ENCODE assay signal across 11 cellular contexts in the genomic region with DNA sequence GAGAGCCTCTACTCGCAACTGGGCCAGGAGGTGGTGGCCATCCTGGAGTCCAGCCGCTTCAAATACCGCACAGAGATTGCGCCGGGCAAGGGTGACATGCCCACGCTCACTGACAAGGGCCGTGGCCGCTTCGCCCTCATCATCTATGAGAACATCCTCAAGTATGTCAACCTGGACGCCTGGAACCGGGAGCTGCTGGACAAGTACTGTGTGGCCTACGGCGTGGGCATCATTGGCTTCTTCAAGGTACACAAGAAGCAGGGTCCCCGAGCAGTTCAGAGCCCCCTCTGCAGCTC.
"Had no signal": no experiment of that assay in that cellular context is flagged by ENCODE, and none has a peak within 500 bp of the region (broad histone marks: within the 10 kb centered on the region; RNA-seq: fewer than 3 reads in every experiment).

No MANE protein-coding gene starts in this region.

- H3K9me3 Mint-ChIP-seq: activated CD4-positive, alpha-beta T cell treated with anti-CD3 and anti-CD28 coated beads, Interleukin-2, amount 10 ng/mL, durations not matched to agents 7 days and 5 days; naive B cell; neural progenitor cell; stimulated activated effector memory CD8-positive, alpha-beta T cell treated with anti-CD3 and anti-CD28 coated beads, Interleukin-12 subunit alpha, Interleukin-12 subunit beta, amount 100 ng/mL, for 72 hours; T-helper 2 cell treated with Interferon-gamma antibody and Interleukin-4, amounts not matched to agents 5 μg/mL and 100 μg/mL, for 36 hours had no signal

- DNase-seq: activated CD4-positive, alpha-beta T cell treated with anti-CD3 and anti-CD28 coated beads, Interleukin-2, amount 10 ng/mL, durations not matched to agents 7 days and 5 days; activated CD8-positive, alpha-beta memory T cell treated with anti-CD3 and anti-CD28 coated beads, Interleukin-2, amount 50 U/mL, for 48 hours; anterior cingulate cortex; naive B cell; ovary; thyroid gland had no signal

- H3K36me3 Mint-ChIP-seq: naive B cell; stimulated activated effector memory CD8-positive, alpha-beta T cell treated with anti-CD3 and anti-CD28 coated beads, Interleukin-12 subunit alpha, Interleukin-12 subunit beta, amount 100 ng/mL, for 72 hours had no signal

- H3K27ac Mint-ChIP-seq: activated CD4-positive, alpha-beta T cell treated with anti-CD3 and anti-CD28 coated beads, Interleukin-2, amount 10 ng/mL, durations not matched to agents 7 days and 5 days; neural progenitor cell; stimulated activated effector memory CD8-positive, alpha-beta T cell treated with anti-CD3 and anti-CD28 coated beads, Interleukin-12 subunit alpha, Interleukin-12 subunit beta, amount 100 ng/mL, for 72 hours; T-helper 2 cell treated with Interferon-gamma antibody and Interleukin-4, amounts not matched to agents 5 μg/mL and 100 μg/mL, for 36 hours had no signal

- H2AFZ ChIP-seq: neural progenitor cell had no signal

- H3K4me3 ChIP-seq: esophagus muscularis mucosa, neural progenitor cell, ovary, thyroid gland had no signal

- H3K4me3 Mint-ChIP-seq: activated CD4-positive, alpha-beta T cell treated with anti-CD3 and anti-CD28 coated beads, Interleukin-2, amount 10 ng/mL, durations not matched to agents 7 days and 5 days; naive B cell; neural progenitor cell; stimulated activated effector memory CD8-positive, alpha-beta T cell treated with anti-CD3 and anti-CD28 coated beads, Interleukin-12 subunit alpha, Interleukin-12 subunit beta, amount 100 ng/mL, for 72 hours; T-helper 2 cell treated with Interferon-gamma antibody and Interleukin-4, amounts not matched to agents 5 μg/mL and 100 μg/mL, for 36 hours had no signal

- H3K4me1 Mint-ChIP-seq: activated CD4-positive, alpha-beta T cell treated with anti-CD3 and anti-CD28 coated beads, Interleukin-2, amount 10 ng/mL, durations not matched to agents 7 days and 5 days had no signal

- H3K27me3 Mint-ChIP-seq: activated CD4-positive, alpha-beta T cell treated with anti-CD3 and anti-CD28 coated beads, Interleukin-2, amount 10 ng/mL, durations not matched to agents 7 days and 5 days; naive B cell had no signal

- ATAC-seq: stimulated activated effector memory CD8-positive, alpha-beta T cell treated with anti-CD3 and anti-CD28 coated beads, Interleukin-12 subunit alpha, Interleukin-12 subunit beta, amount 100 ng/mL, for 72 hours had no signal

- H3K36me3 ChIP-seq: neural progenitor cell, ovary had no signal

- H3K4me2 ChIP-seq: neural progenitor cell had no signal

- H3K9ac ChIP-seq: neural progenitor cell had no signal

- H3K27me3 ChIP-seq: esophagus muscularis mucosa, neural progenitor cell, ovary, thyroid gland had no signal

- H3K9me3 ChIP-seq: esophagus muscularis mucosa, ovary, thyroid gland had no signal

- H3K27ac ChIP-seq: ovary had no signal

- FAIRE-seq: bronchial epithelial cell had no signal
